Comparison of ENCODE assay signal across 2 cellular contexts in genomic region chr5:92019376-92019990, GRCh38.
A peak's percentile ranks its signal among the peaks of the same experiment; 100 is the strongest.
TF ChIP-seq lines count a peak whose summit lies in the region.

No MANE protein-coding gene starts in this region.

TF ChIP-seq in IMR-90, 13 proteins besides CTCF, POLR2A, EP300 and RAD21:
- TF ChIP-seq MAZ (IDR thresholded peaks at IDR 0.05; ENCODE audit: borderline replicate concordance, low read depth, low read length) (no peak), ELK1 (IDR thresholded peaks at IDR 0.05; ENCODE audit: borderline replicate concordance, low read depth, low read length) (no peak), RCOR1 (IDR thresholded peaks at IDR 0.05; ENCODE audit: insufficient replicate concordance, low read length) (no peak), NFE2L2 (IDR thresholded peaks at IDR 0.05; ENCODE audit: low read depth, low read length) (no peak), MXI1 (IDR thresholded peaks at IDR 0.05; ENCODE audit: borderline replicate concordance, low read depth, low read length) (no peak), FOS (IDR thresholded peaks at IDR 0.05; ENCODE audit: low read depth, low read length) (no peak), RFX5 (IDR thresholded peaks at IDR 0.05; ENCODE audit: low read depth, low read length) (no peak)

TF ChIP-seq in SK-N-SH, 30 proteins besides CTCF, POLR2A, EP300 and RAD21:
- no peak for TF ChIP-seq IRF3 (IDR thresholded peaks at IDR 0.05; ENCODE audit: low read depth, low read length)
- peak; percentile 78 for TF ChIP-seq RXRA (IDR thresholded peaks at IDR 0.05; ENCODE audit: borderline replicate concordance, low read depth)
- peak; percentile 98 for TF ChIP-seq JUND (IDR thresholded peaks at IDR 0.05)
- TF ChIP-seq PBX3 (IDR thresholded peaks at IDR 0.05) = peak; percentile 91
- peak; percentile 66; the same call in 1 of the 2 replicates for TF ChIP-seq POLR2AphosphoS5 (IDR thresholded peaks at IDR 0.05; ENCODE audit: low read depth, low read length)
- no peak; the same call in 1 of the 2 replicates for TF ChIP-seq YY1 (IDR thresholded peaks at IDR 0.05; ENCODE audit: low read depth)
- TF ChIP-seq FOSL2 (IDR thresholded peaks at IDR 0.05; ENCODE audit: borderline replicate concordance, low read depth) = peak; percentile 89
- peak; percentile 74; the same call in 1 of the 2 replicates for TF ChIP-seq ZBTB33 (IDR thresholded peaks at IDR 0.05; ENCODE audit: borderline replicate concordance, low read depth)
- TF ChIP-seq SMC3 (IDR thresholded peaks at IDR 0.05; ENCODE audit: low read depth, low read length) = no peak
- TF ChIP-seq MEF2A (IDR thresholded peaks at IDR 0.05; ENCODE audit: borderline replicate concordance, low read depth) = 0 out of 2 replicates have a peak, but pooled peaks have one; percentile 44
- no peak for TF ChIP-seq CHD2 (IDR thresholded peaks at IDR 0.05; ENCODE audit: low read length, partially characterized antibody)
- peak; percentile 87 for TF ChIP-seq TEAD4 (IDR thresholded peaks at IDR 0.05; ENCODE audit: borderline replicate concordance, insufficient read depth)
- TF ChIP-seq TCF12 (IDR thresholded peaks at IDR 0.05) = peak; percentile 94
- TF ChIP-seq ELF1 (IDR thresholded peaks at IDR 0.05) = peak; percentile 48; the same call in 1 of the 2 replicates
- peak; percentile 83 for TF ChIP-seq NFIC (IDR thresholded peaks at IDR 0.05; ENCODE audit: borderline replicate concordance)
- peak; percentile 74 for TF ChIP-seq FOXM1 (IDR thresholded peaks at IDR 0.05; ENCODE audit: low read depth)
TF ChIP-seq in SK-N-SH: peak in this region for 12.
